ENCODE assay signal across 8 cellular contexts in genomic region chr3:184261270-184262165, GRCh38. TPM values are rescaled to one million over a fixed set of nuclear protein-coding genes. Genes with fewer than 3 reads are reported as not detected.
DNase-seq lines count a peak whose midpoint lies in the region; ATAC-seq, FAIRE-seq and TF ChIP-seq lines count a peak whose summit lies in the region.

Gene CAMK2N2, minus strand, starts transcription at chr3:184261553. Its CDS starts 268 bp downstream, at chr3:184261285.

- dilution Hi-C loops in endothelial cell of umbilical vein (cut with MboI; ENCODE audit: extremely low pct_ligation_motif_present, low sequenced_read_pairs): no loop called here

- BruUV-seq in endothelial cell of umbilical vein (replicated peaks; lab: Mats Ljungman, UMichigan): no TSS peak

- intact Hi-C loops in endothelial cell of umbilical vein (cut with micrococcal nuclease): no loop called here

- peak within 1 kb of the TSS; percentile 72 for H3K4me3 ChIP-seq in DOHH2 (ENCODE audit: low read length)
- peak within 1 kb of the TSS in 2 of 3 experiments; percentile 24 to 28 for H3K4me3 ChIP-seq in endothelial cell of umbilical vein (replicated peaks in 1 of 3; ENCODE audit: insufficient read depth in 1 of 3, low read depth in 1 of 3, low read length in 3 of 3)
- H3K4me3 ChIP-seq in mesendoderm (ENCODE audit: low read length): peak within 1 kb of the TSS; percentile 35

- POLR2A ChIA-PET in endothelial cell of umbilical vein (lab: Charles Lee): no interaction called here

- H4K20me1 ChIP-seq in DOHH2 (ENCODE audit: control insufficient read depth, insufficient read depth, low read depth, low read length) (no peaks in the 10 kb centered on the region), endothelial cell of umbilical vein (replicated peaks; ENCODE audit: control insufficient read depth, extremely low read depth, insufficient read depth, low read length) (no peaks in the 10 kb centered on the region)

- peaks cover 22% of the 10 kb centered on the region for H3K4me1 Mint-ChIP-seq in stimulated activated naive CD8-positive, alpha-beta T cell treated with anti-CD3 and anti-CD28 coated beads, Interleukin-15, Interleukin-2, amounts not matched to agents 100 ng/mL and 50 ng/mL, for 24 hours (ENCODE audit: low read depth)

- no peak within 1 kb of the TSS for H2BK5ac ChIP-seq in mesendoderm (ENCODE audit: low read length)

- no peak within 1 kb of the TSS for H2AK5ac ChIP-seq in mesendoderm (ENCODE audit: low read length)

- H3K36me3 ChIP-seq in DOHH2 (ENCODE audit: control insufficient read depth, low read length) (no peaks in the 10 kb centered on the region), endothelial cell of umbilical vein (ENCODE audit: control insufficient read depth in 2 of 2, extremely low read depth in 1 of 2, insufficient read depth in 2 of 2, low read length in 2 of 2) (no peaks in the 10 kb centered on the region), mesendoderm (ENCODE audit: control insufficient read depth, insufficient read depth, low read length) (no peaks in the 10 kb centered on the region)

- peak within 1 kb of the TSS; percentile 9 for H2AFZ ChIP-seq in endothelial cell of umbilical vein (ENCODE audit: low read depth, low read length)

- DNase-seq in HTR-8/SVneo (ENCODE audit: insufficient read length, low spot score) (peak; percentile 90), NCI-H82 (lab: John Stamatoyannopoulos, UW) (peak; percentile 98), endothelial cell of umbilical vein (ENCODE audit: low read depth, low spot score) (no peak), mesendoderm (peak; percentile 87)
- peak; percentile 62 for DNase-seq in activated CD8-positive, alpha-beta memory T cell treated with anti-CD3 and anti-CD28 coated beads, Interleukin-2, amount 50 U/mL, for 4 hours

- no peak within 1 kb of the TSS for H4K8ac ChIP-seq in mesendoderm (ENCODE audit: low read depth, low read length)

- no peak within 1 kb of the TSS for H3K23ac ChIP-seq in mesendoderm (ENCODE audit: low read length)

- H3K9me1 ChIP-seq in endothelial cell of umbilical vein (replicated peaks; ENCODE audit: control insufficient read depth, extremely low read depth, insufficient read depth, low read length): no peaks in the 10 kb centered on the region

- no CpG with 5 or more reads among the region's 91 CpGs for WGBS in mesendoderm (ENCODE audit: extremely low coverage, insufficient coverage, low lambda C conversion rate)

- H3K27ac ChIP-seq in DOHH2 (ENCODE audit: low read depth, low read length) (no peak within 1 kb of the TSS), endothelial cell of umbilical vein (ENCODE audit: insufficient read depth, low read depth, low read length) (no peak within 1 kb of the TSS), mesendoderm (ENCODE audit: low read depth, low read length) (no peak within 1 kb of the TSS)

- H2BK120ac ChIP-seq in mesendoderm (ENCODE audit: low read depth, low read length): no peak within 1 kb of the TSS

- FAIRE-seq in HTR-8/SVneo (lab: Jason Lieb, UNC) (peak; percentile 85), endothelial cell of umbilical vein (lab: Jason Lieb, UNC) (peak; percentile 28)

- no peak for TF ChIP-seq POLR2A in endothelial cell of umbilical vein (IDR thresholded peaks at IDR 0.05; ENCODE audit: low read depth, low read length)

- H3K9ac ChIP-seq in endothelial cell of umbilical vein (replicated peaks; ENCODE audit: extremely low read depth, insufficient read depth, low read length) (no peak within 1 kb of the TSS), mesendoderm (ENCODE audit: low read length) (peak within 1 kb of the TSS; percentile 54)

- TF ChIP-seq CTCF in DOHH2 (IDR thresholded peaks at IDR 0.05; ENCODE audit: low read depth, low read length, poor library complexity, severe bottlenecking): no peak
- TF ChIP-seq CTCF in endothelial cell of umbilical vein (IDR thresholded peaks at IDR 0.05; ENCODE audit: extremely low read depth in 1 of 2, insufficient read depth in 1 of 2, low read depth in 1 of 2, low read length in 2 of 2): no peak

- H3K4me3 Mint-ChIP-seq in stimulated activated naive CD8-positive, alpha-beta T cell treated with anti-CD3 and anti-CD28 coated beads, Interleukin-15, Interleukin-2, amounts not matched to agents 100 ng/mL and 50 ng/mL, for 24 hours: peak within 1 kb of the TSS; percentile 81

- H3K4me2 ChIP-seq in DOHH2 (ENCODE audit: low read length): peak within 1 kb of the TSS; percentile 69
- H3K4me2 ChIP-seq in endothelial cell of umbilical vein (ENCODE audit: insufficient read depth, low read length): peak within 1 kb of the TSS; percentile 58
- H3K4me2 ChIP-seq in mesendoderm (ENCODE audit: low read length): peak within 1 kb of the TSS; percentile 68

- CTCF ChIA-PET in endothelial cell of umbilical vein (lab: Charles Lee): interaction anchor here (1.3 to 3.4 kb wide), 4 partner anchors 10 to 34 kb away, joined by 4 to 16 read pairs (median 10); partner anchors contain the start of gene EEF1AKMT4

- H3K18ac ChIP-seq in mesendoderm (ENCODE audit: low read length): peak within 1 kb of the TSS; percentile 29

- H3K27me3 ChIP-seq in DOHH2 (ENCODE audit: control insufficient read depth, low read length) (peaks cover 28% of the 10 kb centered on the region), endothelial cell of umbilical vein (ENCODE audit: control insufficient read depth in 2 of 2, insufficient read depth in 2 of 2, low read length in 2 of 2) (peaks cover 26 to 36% of the 10 kb centered on the region in 2 experiments), mesendoderm (ENCODE audit: insufficient read depth, low read length, poor library complexity) (peaks cover 19% of the 10 kb centered on the region)

- peak within 1 kb of the TSS; percentile 80 for H3K56ac ChIP-seq in mesendoderm (ENCODE audit: low read length)

- peaks cover 46% of the 10 kb centered on the region for H3K27me3 Mint-ChIP-seq in stimulated activated naive CD8-positive, alpha-beta T cell treated with anti-CD3 and anti-CD28 coated beads, Interleukin-15, Interleukin-2, amounts not matched to agents 100 ng/mL and 50 ng/mL, for 24 hours

- no peaks in the 10 kb centered on the region for H3K9me3 ChIP-seq in DOHH2 (ENCODE audit: control insufficient read depth, insufficient read depth, low read length)
- H3K9me3 ChIP-seq in endothelial cell of umbilical vein (replicated peaks; ENCODE audit: control insufficient read depth, insufficient read depth, low read length): no peaks in the 10 kb centered on the region

- H3F3A ChIP-seq in DOHH2 (ENCODE audit: control insufficient read depth, insufficient read depth): no peaks in the 10 kb centered on the region; the same call in 1 of the 2 replicates

- H2BK15ac ChIP-seq in mesendoderm (replicated peaks; ENCODE audit: low read depth): no peak within 1 kb of the TSS

- H3K79me2 ChIP-seq in DOHH2 (ENCODE audit: control insufficient read depth, low read length) (no peaks in the 10 kb centered on the region), endothelial cell of umbilical vein (ENCODE audit: control insufficient read depth, insufficient read depth, low read length) (no peaks in the 10 kb centered on the region), mesendoderm (ENCODE audit: control insufficient read depth, insufficient read depth, low read length) (no peaks in the 10 kb centered on the region)

- H3K9me3 Mint-ChIP-seq in stimulated activated naive CD8-positive, alpha-beta T cell treated with anti-CD3 and anti-CD28 coated beads, Interleukin-15, Interleukin-2, amounts not matched to agents 100 ng/mL and 50 ng/mL, for 24 hours: no peaks in the 10 kb centered on the region

- peaks cover 14% of the 10 kb centered on the region; the same call in 1 of the 2 replicates for H3K4me1 ChIP-seq in DOHH2 (ENCODE audit: control insufficient read depth, low read length)
- peaks cover 13% of the 10 kb centered on the region for H3K4me1 ChIP-seq in endothelial cell of umbilical vein (ENCODE audit: control insufficient read depth, extremely low read depth, insufficient read depth, low read length)
- H3K4me1 ChIP-seq in mesendoderm (ENCODE audit: control insufficient read depth, low read depth, low read length): no peaks in the 10 kb centered on the region

- no peaks in the 10 kb centered on the region for H3K9me2 ChIP-seq in DOHH2 (replicated peaks; ENCODE audit: control insufficient read depth, low read length)

- H3K27ac Mint-ChIP-seq in stimulated activated naive CD8-positive, alpha-beta T cell treated with anti-CD3 and anti-CD28 coated beads, Interleukin-15, Interleukin-2, amounts not matched to agents 100 ng/mL and 50 ng/mL, for 24 hours: peak within 1 kb of the TSS; percentile 72

- H3K79me1 ChIP-seq in mesendoderm (ENCODE audit: low read length): no peaks in the 10 kb centered on the region

- H3K4ac ChIP-seq in mesendoderm (ENCODE audit: low read depth, low read length): no peak within 1 kb of the TSS

- H3K36me3 Mint-ChIP-seq in stimulated activated naive CD8-positive, alpha-beta T cell treated with anti-CD3 and anti-CD28 coated beads, Interleukin-15, Interleukin-2, amounts not matched to agents 100 ng/mL and 50 ng/mL, for 24 hours (ENCODE audit: low read depth): peaks cover 3% of the 10 kb centered on the region

- no peak within 1 kb of the TSS for H4K5ac ChIP-seq in mesendoderm (ENCODE audit: low read length)

- no peak for ATAC-seq in HG03565 (IDR thresholded peaks at IDR 0.05; ENCODE audit: unreplicated experiment)

TF ChIP-seq in endothelial cell of umbilical vein, 7 proteins besides CTCF, POLR2A, EP300 and RAD21 (continues in another document):
- TF ChIP-seq POLR2AphosphoS5 (IDR thresholded peaks at IDR 0.05; ENCODE audit: insufficient read depth, low read depth, low read length) (no peak), GATA2 (IDR thresholded peaks at IDR 0.05; ENCODE audit: insufficient read depth, insufficient read length, low read depth, low read length) (no peak), EZH2 (IDR thresholded peaks at IDR 0.05; ENCODE audit: borderline replicate concordance, low read depth, low read length, severe bottlenecking) (no peak), MAX (IDR thresholded peaks at IDR 0.05; ENCODE audit: insufficient read depth, insufficient read length) (no peak), MYC (IDR thresholded peaks at IDR 0.05; ENCODE audit: low read depth, low read length) (no peak), FOS (IDR thresholded peaks at IDR 0.05; ENCODE audit: borderline replicate concordance, insufficient read depth, low read length) (no peak)

RNA-seq across cellular contexts. Expression of gene CAMK2N2, which starts in this region (rescaled TPM):
- not detected in 2 replicates for total RNA-seq in endothelial cell of umbilical vein
- polyA plus RNA-seq in endothelial cell of umbilical vein: 0.11 TPM in 1 of 2 replicates, not detected in the other
- polyA plus RNA-seq in endothelial cell of umbilical vein (2011; cell fraction: cytosol; rRNA removed): 0.06 and 0.07 TPM in 2 replicates
- polyA plus RNA-seq in endothelial cell of umbilical vein (2011; cell fraction: nucleus; rRNA removed): not detected in 2 replicates
- not detected in 2 replicates for polyA plus RNA-seq in endothelial cell of umbilical vein (2012)
- polyA minus RNA-seq in endothelial cell of umbilical vein: 0.19 TPM in 1 of 2 replicates, not detected in the other
- 5.5 TPM for polyA minus RNA-seq in endothelial cell of umbilical vein (2011; cell fraction: cytosol; rRNA and poly(A)+ RNA removed)
- not detected in 2 replicates for polyA minus RNA-seq in endothelial cell of umbilical vein (2011; cell fraction: nucleus; rRNA and poly(A)+ RNA removed)
- 7.3 TPM for polyA plus RNA-seq in mesendoderm (2013, experiment 1 of 2)
- 7.3 TPM for polyA plus RNA-seq in mesendoderm (2013, experiment 2 of 2)
